ENCODE assay signal across 2 cellular contexts in the genomic region with DNA sequence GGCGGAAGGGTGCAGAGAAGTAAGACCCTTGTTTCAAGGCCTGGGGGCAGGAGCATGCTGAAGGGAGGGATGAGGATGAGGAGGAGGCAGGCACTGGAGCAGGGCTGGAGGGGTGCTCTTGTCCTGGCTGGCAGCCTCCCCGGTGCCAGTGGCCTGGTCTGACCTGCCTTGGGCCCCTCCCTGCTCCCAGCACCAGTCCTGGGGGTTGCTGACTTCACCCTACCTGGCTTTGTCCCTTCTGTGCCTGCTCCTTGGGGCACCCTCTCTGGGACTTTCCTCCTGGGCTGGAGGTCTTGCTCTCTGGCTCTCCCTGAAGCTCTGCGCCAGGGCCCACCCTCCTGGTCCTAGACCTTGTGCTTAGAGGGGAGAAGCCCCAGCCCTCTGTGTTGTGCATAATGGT.
TF ChIP-seq lines count a peak whose summit lies in the region.

No MANE protein-coding gene starts in this region.

TF ChIP-seq in IMR-90, 13 proteins besides CTCF, POLR2A, EP300 and RAD21:
- TF ChIP-seq CHD1 (IDR thresholded peaks at IDR 0.05; ENCODE audit: low read depth, low read length) (no peak), MAZ (IDR thresholded peaks at IDR 0.05; ENCODE audit: borderline replicate concordance, low read depth, low read length) (no peak), RFX5 (IDR thresholded peaks at IDR 0.05; ENCODE audit: low read depth, low read length) (no peak), CEBPB (IDR thresholded peaks at IDR 0.05; ENCODE audit: low read depth, low read length) (no peak), BHLHE40 (IDR thresholded peaks at IDR 0.05; ENCODE audit: low read depth, low read length) (no peak), SMC3 (IDR thresholded peaks at IDR 0.05; ENCODE audit: low read depth, low read length) (no peak), MXI1 (IDR thresholded peaks at IDR 0.05; ENCODE audit: borderline replicate concordance, low read depth, low read length) (no peak), RCOR1 (IDR thresholded peaks at IDR 0.05; ENCODE audit: insufficient replicate concordance, low read length) (no peak), MAFK (IDR thresholded peaks at IDR 0.05; ENCODE audit: low read depth, low read length) (no peak), NFE2L2 (IDR thresholded peaks at IDR 0.05; ENCODE audit: low read depth, low read length) (no peak), FOS (IDR thresholded peaks at IDR 0.05; ENCODE audit: low read depth, low read length) (no peak)
- TF ChIP-seq, protein P1, sequence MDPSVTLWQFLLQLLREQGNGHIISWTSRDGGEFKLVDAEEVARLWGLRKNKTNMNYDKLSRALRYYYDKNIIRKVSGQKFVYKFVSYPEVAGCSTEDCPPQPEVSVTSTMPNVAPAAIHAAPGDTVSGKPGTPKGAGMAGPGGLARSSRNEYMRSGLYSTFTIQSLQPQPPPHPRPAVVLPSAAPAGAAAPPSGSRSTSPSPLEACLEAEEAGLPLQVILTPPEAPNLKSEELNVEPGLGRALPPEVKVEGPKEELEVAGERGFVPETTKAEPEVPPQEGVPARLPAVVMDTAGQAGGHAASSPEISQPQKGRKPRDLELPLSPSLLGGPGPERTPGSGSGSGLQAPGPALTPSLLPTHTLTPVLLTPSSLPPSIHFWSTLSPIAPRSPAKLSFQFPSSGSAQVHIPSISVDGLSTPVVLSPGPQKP (IDR thresholded peaks at IDR 0.05; ENCODE audit: borderline replicate concordance, low read depth, low read length), result no peak
- TF ChIP-seq, protein P2, sequence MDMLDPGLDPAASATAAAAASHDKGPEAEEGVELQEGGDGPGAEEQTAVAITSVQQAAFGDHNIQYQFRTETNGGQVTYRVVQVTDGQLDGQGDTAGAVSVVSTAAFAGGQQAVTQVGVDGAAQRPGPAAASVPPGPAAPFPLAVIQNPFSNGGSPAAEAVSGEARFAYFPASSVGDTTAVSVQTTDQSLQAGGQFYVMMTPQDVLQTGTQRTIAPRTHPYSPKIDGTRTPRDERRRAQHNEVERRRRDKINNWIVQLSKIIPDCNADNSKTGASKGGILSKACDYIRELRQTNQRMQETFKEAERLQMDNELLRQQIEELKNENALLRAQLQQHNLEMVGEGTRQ (IDR thresholded peaks at IDR 0.05; ENCODE audit: low read depth, low read length), result no peak

TF ChIP-seq in H1, 55 proteins besides CTCF, POLR2A, EP300 and RAD21:
- TF ChIP-seq POLR2AphosphoS5 (IDR thresholded peaks at IDR 0.05; ENCODE audit: low read depth, low read length), result no peak
- no peak for TF ChIP-seq SIN3A (conservative IDR thresholded peaks at IDR 0.05 in 1 of 2, IDR thresholded peaks at IDR 0.05 in 1 of 2; ENCODE audit: low read depth in 1 of 2, low read length in 2 of 2)
- TF ChIP-seq KDM1A (IDR thresholded peaks at IDR 0.05; ENCODE audit: borderline replicate concordance, low read length), result no peak
- no peak for TF ChIP-seq SP2 (IDR thresholded peaks at IDR 0.05; ENCODE audit: low read length)
- no peak for TF ChIP-seq BRCA1 (IDR thresholded peaks at IDR 0.05; ENCODE audit: low read depth, low read length)
- TF ChIP-seq BCL11A (IDR thresholded peaks at IDR 0.05; ENCODE audit: low read depth in 2 of 2, low read length in 2 of 2), result no peak
- TF ChIP-seq POU5F1 (IDR thresholded peaks at IDR 0.05; ENCODE audit: low read depth, low read length), result no peak
- TF ChIP-seq CTBP2 (IDR thresholded peaks at IDR 0.05; ENCODE audit: borderline replicate concordance, insufficient read depth, insufficient read length, low read length), result no peak
- TF ChIP-seq, protein P2 (IDR thresholded peaks at IDR 0.05; ENCODE audit: low read length), result no peak
- TF ChIP-seq HDAC2 (IDR thresholded peaks at IDR 0.05; ENCODE audit: borderline replicate concordance in 1 of 2, low read depth in 2 of 2, low read length in 2 of 2), result no peak
- TF ChIP-seq GTF2F1 (IDR thresholded peaks at IDR 0.05; ENCODE audit: borderline replicate concordance, low read depth, low read length), result no peak
- TF ChIP-seq CBX5 (IDR thresholded peaks at IDR 0.05; ENCODE audit: low read depth, low read length), result no peak
- TF ChIP-seq HDAC6 (IDR thresholded peaks at IDR 0.05; ENCODE audit: low read depth, low read length), result no peak
- no peak for TF ChIP-seq RXRA (IDR thresholded peaks at IDR 0.05; ENCODE audit: insufficient read depth, low read depth, low read length)
